In genomic region chr7:81414411-81414810, GRCh38 we compare ENCODE assay signal across 32 cellular contexts.
A peak's percentile ranks its signal among the peaks of the same experiment; 100 is the strongest.
DNase-seq lines count a peak whose midpoint lies in the region; ATAC-seq and TF ChIP-seq lines count a peak whose summit lies in the region.
"Had no signal": no experiment of that assay in that cellular context is flagged by ENCODE, and none has a peak within 500 bp of the region (broad histone marks: within the 10 kb centered on the region; RNA-seq: fewer than 3 reads in every experiment).

No MANE protein-coding gene starts in this region.

- 78% methylated on average over 3 of the region's 3 CpGs for WGBS in mammary epithelial cell (ENCODE audit: low coverage, missing lambda C conversion rate)

- TF ChIP-seq CTCF in mammary epithelial cell (conservative IDR thresholded peaks at IDR 0.05 in 1 of 2, IDR thresholded peaks at IDR 0.05 in 1 of 2; ENCODE audit: extremely low read depth in 1 of 2, insufficient read depth in 1 of 2, low read depth in 1 of 2, low read length in 2 of 2), result no peak
- no peak for TF ChIP-seq CTCF in GM20000 (IDR thresholded peaks at IDR 0.05; ENCODE audit: extremely low read depth, missing control alignments)

- H4K20me1 ChIP-seq in mammary epithelial cell (ENCODE audit: insufficient read depth, low read length), result no peaks in the 10 kb centered on the region

- dilution Hi-C loops in mammary epithelial cell (cut with HindIII; ENCODE audit: low sequenced_read_pairs), result no loop called here

- CTCF ChIA-PET in mammary epithelial cell (lab: Charles Lee; ENCODE audit: low non-redundant PET), result no interaction called here

- no peaks in the 10 kb centered on the region for H3K27me3 ChIP-seq in mammary epithelial cell (ENCODE audit: insufficient read depth, low read length)
- H3K27me3 ChIP-seq: body of pancreas, gastroesophageal sphincter, neural progenitor cell, suprapubic skin, upper lobe of right lung had no signal

- peak; percentile 44 for DNase-seq in A172 (ENCODE audit: low spot score)
- peak; percentile 42 for DNase-seq in HS-27A (ENCODE audit: low read depth)
- DNase-seq in mammary epithelial cell, result no peak
- peak in 1 of 2 donors; percentile 53 for DNase-seq in left colon
- DNase-seq in GM20000 (ENCODE audit: low spot score), result no peak
- no peak for DNase-seq in DMS153 (lab: John Stamatoyannopoulos, UW)
- DNase-seq in ureter (ENCODE audit: low spot score), result no peak
- DNase-seq: 8988T; activated CD4-positive, alpha-beta T cell treated with anti-CD3 and anti-CD28 coated beads, Interleukin-2, amount 50 U/mL, for 48 hours; activated CD4-positive, CD25-positive, alpha-beta regulatory T cell treated with anti-CD3 and anti-CD28 coated beads, Interleukin-2, amount 50 U/mL, for 72 hours; activated naive CD4-positive, alpha-beta T cell; activated T-cell treated with anti-CD3 and anti-CD28 coated beads, Interleukin-2, amount 50 U/mL, for 72 hours; AML-193; body of pancreas; CD4-positive, CD25-positive, alpha-beta regulatory T cell; cerebellar nuclear complex; left cardiac atrium; NCI-H1105 treated with DMSO at 0.1 percent for 48 hours; NCI-H2029; NCI-H2227 treated with DMSO at 0.1 percent for 48 hours; NCI-H526; NK-92 treated with Interleukin-12 subunit alpha and Interleukin-12 subunit beta, amount 100 ng/mL, for 24 hours; retina; Right ventricle myocardium superior; stimulated activated naive CD4-positive, alpha-beta T cell treated with Interleukin-2 at 50 U/mL for 16 hours; upper lobe of right lung had no signal

- H3K9ac ChIP-seq in mammary epithelial cell (ENCODE audit: insufficient read depth, low read length), result no peak overlapping the region
- H3K9ac ChIP-seq: neural progenitor cell, parathyroid adenoma had no signal

- peak overlapping the region; percentile 64 for H2AFZ ChIP-seq in mammary epithelial cell (ENCODE audit: low read depth, low read length)
- H2AFZ ChIP-seq: neural progenitor cell, parathyroid adenoma had no signal

- H3K36me3 ChIP-seq in mammary epithelial cell (ENCODE audit: insufficient read depth, low read length), result no peaks in the 10 kb centered on the region
- H3K36me3 ChIP-seq: gastroesophageal sphincter, neural progenitor cell, suprapubic skin, upper lobe of right lung had no signal

- H3K79me2 ChIP-seq in mammary epithelial cell (ENCODE audit: insufficient read depth, low read length), result no peaks in the 10 kb centered on the region
- H3K79me2 ChIP-seq: parathyroid adenoma had no signal

- H3K4me2 ChIP-seq in mammary epithelial cell (ENCODE audit: insufficient read depth, low read depth, low read length), result no peak overlapping the region
- H3K4me2 ChIP-seq: neural progenitor cell, smooth muscle cell had no signal

- in situ Hi-C loops in mammary epithelial cell (cut with MboI; ENCODE audit: low sequenced_read_pairs in 2 of 2), result no loop called here

- H3K4me1 ChIP-seq in mammary epithelial cell (ENCODE audit: insufficient read depth, low read length), result peaks cover 14% of the 10 kb centered on the region
- H3K4me1 ChIP-seq: body of pancreas, gastroesophageal sphincter, neural progenitor cell, parathyroid adenoma, upper lobe of right lung had no signal

- intact Hi-C loops in mammary epithelial cell (cut with micrococcal nuclease), result no loop called here
- intact Hi-C loops in left colon (cut with DNase I, micrococcal nuclease), result no loop called here

- no TSS peak for BruUV-seq in mammary epithelial cell (replicated peaks; lab: Mats Ljungman, UMichigan)

- H3K27ac ChIP-seq in mammary epithelial cell (ENCODE audit: insufficient read depth, low read depth, low read length), result no peak overlapping the region
- H3K27ac ChIP-seq: body of pancreas, gastroesophageal sphincter, neural progenitor cell, parathyroid adenoma, suprapubic skin, upper lobe of right lung had no signal

- no peak overlapping the region for H3K4me3 ChIP-seq in mammary epithelial cell (replicated peaks in 1 of 3; ENCODE audit: insufficient read depth in 1 of 3, low read depth in 2 of 3, low read length in 3 of 3)
- H3K4me3 ChIP-seq: body of pancreas, gastroesophageal sphincter, neural progenitor cell, smooth muscle cell, suprapubic skin, upper lobe of right lung had no signal

- ATAC-seq in left colon (peak; percentile 95), GM19397 (IDR thresholded peaks at IDR 0.05; ENCODE audit: unreplicated experiment) (no peak)
- ATAC-seq: activated T-cell treated with anti-CD3 and anti-CD28 coated beads, Interleukin-2, amount 50 U/mL, for 72 hours; body of pancreas; gastroesophageal sphincter; left cardiac atrium; upper lobe of right lung had no signal

- no peaks in the 10 kb centered on the region for H3K9me3 ChIP-seq in mammary epithelial cell (replicated peaks; ENCODE audit: insufficient read depth, low read length)
- H3K9me3 ChIP-seq: body of pancreas, gastroesophageal sphincter, suprapubic skin, upper lobe of right lung had no signal

Comparison
In these comparisons a context has a peak if more than half of its experiments do, and no peak if none do; other contexts are left out.
1. DNase-seq: peak in A172 (single experiment) and HS-27A (single experiment); none in mammary epithelial cell (single experiment), GM20000 (single experiment), DMS153 (single experiment) and ureter (single experiment).